Comparison of ENCODE assay signal across 1 cellular context in genomic region chr4:33625762-33626161, GRCh38.
TF ChIP-seq lines count a peak whose summit lies in the region.

No MANE protein-coding gene starts in this region.

TF ChIP-seq in H1, 55 proteins besides CTCF, POLR2A, EP300 and RAD21 (continued from another document):
- no peak for TF ChIP-seq SIRT6 (IDR thresholded peaks at IDR 0.05; ENCODE audit: low read length)
